Comparison of ENCODE assay signal across 21 cellular contexts in the genomic region with DNA sequence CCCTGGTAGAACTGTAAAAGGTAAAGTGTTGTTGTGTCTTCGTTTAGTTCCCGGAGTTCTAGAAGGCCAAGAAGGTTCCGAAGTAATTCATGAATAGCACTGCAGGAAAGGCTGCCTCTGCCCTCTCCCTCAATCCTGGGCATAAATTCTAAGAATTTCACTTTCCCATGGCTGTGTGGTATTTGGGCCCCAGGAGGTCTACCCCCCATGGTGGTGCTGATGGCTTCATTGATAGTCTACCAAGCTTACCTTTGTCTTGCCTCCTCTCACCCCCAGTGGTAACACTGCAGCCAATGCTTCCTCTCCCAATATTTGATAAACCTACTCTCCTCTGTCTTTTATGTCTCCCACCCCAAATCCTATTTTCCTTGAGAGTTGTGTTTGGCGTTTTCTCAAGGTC. TPM values are rescaled to one million over a fixed set of nuclear protein-coding genes. Genes with fewer than 3 reads are reported as not detected.
"Had no signal": no experiment of that assay in that cellular context is flagged by ENCODE, and none has a peak within 500 bp of the region (broad histone marks: within the 10 kb centered on the region; RNA-seq: fewer than 3 reads in every experiment).

No MANE protein-coding gene starts in this region.

- H3K4me3 Mint-ChIP-seq: activated B cell treated with CpG ODN at 0.5 μM for 24 hours; activated CD4-positive, alpha-beta T cell treated with anti-CD3 and anti-CD28 coated beads, Interleukin-2, amount 10 ng/mL, durations not matched to agents 7 days and 5 days; effector memory CD8-positive, alpha-beta T cell; naive B cell; T-helper 1 cell treated with Interleukin-12 subunit alpha and Interleukin-12 subunit beta and Interleukin-4 antibody, amounts not matched to agents 30 μg/mL and 1 μg/mL, for 36 hours had no signal

- H3K27me3 Mint-ChIP-seq: activated B cell treated with CpG ODN at 0.5 μM for 24 hours had no signal

- H3K27me3 ChIP-seq: gastrocnemius medialis, pancreas, sigmoid colon had no signal

- H3K4me1 Mint-ChIP-seq: activated B cell treated with CpG ODN at 0.5 μM for 24 hours; activated CD4-positive, alpha-beta T cell treated with anti-CD3 and anti-CD28 coated beads, Interleukin-2, amount 10 ng/mL, durations not matched to agents 7 days and 5 days had no signal

- H3K4me3 ChIP-seq: gastrocnemius medialis, heart right ventricle, pancreas, sigmoid colon, spleen, stomach, thoracic aorta had no signal

- H3K36me3 Mint-ChIP-seq: naive B cell had no signal

- H3K4me1 ChIP-seq: gastrocnemius medialis, heart right ventricle, pancreas, sigmoid colon, spleen had no signal

- H3K36me3 ChIP-seq: gastrocnemius medialis, heart right ventricle, pancreas, sigmoid colon, spleen, stomach, thoracic aorta had no signal

- H3K9me3 ChIP-seq: gastrocnemius medialis, heart right ventricle, pancreas, sigmoid colon, stomach, thoracic aorta had no signal

- ATAC-seq: effector memory CD8-positive, alpha-beta T cell; gastrocnemius medialis; heart right ventricle; left lobe of liver; pancreas had no signal

- H3K9me3 Mint-ChIP-seq: activated B cell treated with CpG ODN at 0.5 μM for 24 hours; activated CD4-positive, alpha-beta T cell treated with anti-CD3 and anti-CD28 coated beads, Interleukin-2, amount 10 ng/mL, durations not matched to agents 7 days and 5 days; effector memory CD8-positive, alpha-beta T cell; T-helper 1 cell treated with Interleukin-12 subunit alpha and Interleukin-12 subunit beta and Interleukin-4 antibody, amounts not matched to agents 30 μg/mL and 1 μg/mL, for 36 hours had no signal

- H3K27ac Mint-ChIP-seq: activated B cell treated with CpG ODN at 0.5 μM for 24 hours; activated CD4-positive, alpha-beta T cell treated with anti-CD3 and anti-CD28 coated beads, Interleukin-2, amount 10 ng/mL, durations not matched to agents 7 days and 5 days; effector memory CD8-positive, alpha-beta T cell; naive B cell; T-helper 1 cell treated with Interleukin-12 subunit alpha and Interleukin-12 subunit beta and Interleukin-4 antibody, amounts not matched to agents 30 μg/mL and 1 μg/mL, for 36 hours had no signal

- DNase-seq: activated B cell treated with CpG ODN at 0.5 μM for 24 hours; activated CD4-positive, alpha-beta T cell treated with anti-CD3 and anti-CD28 coated beads, Interleukin-2, amount 10 ng/mL, durations not matched to agents 7 days and 5 days; activated CD8-positive, alpha-beta memory T cell treated with anti-CD3 and anti-CD28 coated beads for 24 hours; activated naive CD4-positive, alpha-beta T cell; anterior cingulate cortex; dermis blood vessel endothelial cell; effector memory CD8-positive, alpha-beta T cell; gastrocnemius medialis; heart right ventricle; naive B cell; pancreas; sigmoid colon; spleen; stomach had no signal

- H3K27ac ChIP-seq: epithelial cell of prostate, gastrocnemius medialis, heart right ventricle, pancreas, sigmoid colon, spleen, stomach, thoracic aorta had no signal

RNA-seq across cellular contexts. Expression of a gene that starts 39.5 kb away (rescaled TPM):
- total RNA-seq: activated B cell treated with CpG ODN at 0.5 μM for 24 hours; activated CD4-positive, alpha-beta T cell treated with anti-CD3 and anti-CD28 coated beads, Interleukin-2, amount 10 ng/mL, durations not matched to agents 7 days and 5 days; bronchial epithelial cell; dermis blood vessel endothelial cell; gastrocnemius medialis; left lobe of liver; lung microvascular endothelial cell; mononuclear cell; spleen; thoracic aorta had no signal
